Comparison of ENCODE assay signal across 8 cellular contexts in the genomic region with DNA sequence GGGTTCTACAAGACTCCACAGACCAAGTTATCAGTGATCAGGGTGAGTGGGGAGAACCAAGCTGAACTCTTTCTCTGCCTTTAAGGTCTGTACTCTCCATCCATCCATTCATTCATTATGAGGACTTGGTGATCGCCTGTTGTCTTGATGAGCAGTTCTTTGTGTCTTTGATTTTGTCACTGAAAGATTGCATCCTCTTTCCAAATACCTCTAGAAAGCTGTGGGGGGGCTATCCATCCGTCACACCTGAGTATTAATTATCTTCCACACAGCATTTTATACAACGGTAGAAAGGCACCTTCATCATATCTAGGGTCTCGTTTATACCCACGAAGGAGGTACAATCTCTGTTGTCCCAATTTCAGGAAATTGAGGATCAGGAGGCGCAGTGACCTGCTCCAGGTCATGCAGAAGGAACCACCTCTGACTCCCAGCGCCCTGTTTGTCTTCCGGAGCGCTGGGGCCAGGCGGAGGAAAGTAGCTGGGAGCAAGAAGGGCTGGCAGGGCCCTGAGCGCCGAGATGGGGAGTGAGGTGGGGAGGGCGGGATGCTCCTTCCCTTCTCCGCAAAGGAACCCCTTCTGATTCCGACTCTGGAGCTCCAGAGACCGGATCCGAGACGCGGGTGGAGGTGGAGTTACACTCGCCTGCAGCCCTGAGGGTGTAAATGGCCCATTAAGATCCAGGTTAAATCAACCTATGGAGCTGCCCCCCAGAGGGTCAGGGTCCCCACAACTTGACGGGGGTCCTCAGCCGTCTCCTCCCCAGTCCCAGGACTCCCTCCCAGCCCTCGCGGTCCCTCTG. TPM values are rescaled to one million over a fixed set of nuclear protein-coding genes. Genes with fewer than 3 reads are reported as not detected.
DNase-seq lines count a peak whose midpoint lies in the region; ATAC-seq and TF ChIP-seq lines count a peak whose summit lies in the region.

No MANE protein-coding gene starts in this region.

- ATAC-seq in GM21360 (IDR thresholded peaks at IDR 0.05; ENCODE audit: unreplicated experiment) (peak; percentile 41), HG03571 (IDR thresholded peaks at IDR 0.05; ENCODE audit: unreplicated experiment) (peak; percentile 54)

- H3K4me3 Mint-ChIP-seq in Calu3 (ENCODE audit: low read depth, unreplicated experiment) = peak overlapping the region; percentile 88

- POLR2A ChIA-PET in RWPE1 (lab: Yijun Ruan, JAX; ENCODE audit: low non-redundant PET) = no interaction called here

- no peaks in the 10 kb centered on the region for H3K27me3 ChIP-seq in mucosa of stomach (ENCODE audit: control insufficient read depth, insufficient read depth, low read length)

- peaks cover 47% of the 10 kb centered on the region for H3K4me1 Mint-ChIP-seq in Calu3 (ENCODE audit: low read depth, unreplicated experiment)

- BruUV-seq in Calu3 (replicated peaks; lab: Mats Ljungman, UMichigan) = no TSS peak

- H3K36me3 Mint-ChIP-seq in Calu3 (ENCODE audit: insufficient read depth, unreplicated experiment) = peaks cover 21% of the 10 kb centered on the region

- TF ChIP-seq CTCF in Calu3 (IDR thresholded peaks at IDR 0.05; ENCODE audit: unreplicated experiment) (no peak), RWPE1 (conservative IDR thresholded peaks at IDR 0.05; ENCODE audit: low read depth) (no peak)

- peak overlapping the region; percentile 73 for H3K27ac Mint-ChIP-seq in Calu3 (ENCODE audit: unreplicated experiment)

- H3K27me3 Mint-ChIP-seq in Calu3 (ENCODE audit: unreplicated experiment) = no peaks in the 10 kb centered on the region

- CTCF ChIA-PET in Calu3 (lab: Charles Lee) (interaction anchor here (0.5 kb wide), 1 partner anchor 360 kb away, joined by 5 read pairs; no protein-coding TSS in a partner anchor), RWPE1 (lab: Yijun Ruan, JAX) (interaction anchor here (0.8 to 1.9 kb wide), 3 partner anchors 13 to 118 kb away, joined by 3 to 4 read pairs (median 3); no protein-coding TSS in a partner anchor)

- intact Hi-C loops in Calu3 (cut with micrococcal nuclease; ENCODE audit: unreplicated experiment) = no loop called here

- peak overlapping the region; percentile 23 for H3K4me3 ChIP-seq in mucosa of stomach (ENCODE audit: low read length)

- peaks cover 24% of the 10 kb centered on the region for H3K4me1 ChIP-seq in mucosa of stomach (ENCODE audit: control insufficient read depth, insufficient read depth, low read length)

- no peak overlapping the region for H3K27ac ChIP-seq in RWPE1

- no peaks in the 10 kb centered on the region for H3K36me3 ChIP-seq in mucosa of stomach (ENCODE audit: control insufficient read depth, insufficient read depth, low read length)

- DNase-seq in Calu3 = no peak
- peak; percentile 58 for DNase-seq in cerebellar cortex (ENCODE audit: low spot score)
- DNase-seq in RWPE1 (ENCODE audit: low spot score) = no peak
- no peak for DNase-seq in LoVo (ENCODE audit: low spot score)
- DNase-seq in epidermal melanocyte (ENCODE audit: insufficient read length, low spot score) = no peak

- H3K9me3 Mint-ChIP-seq in Calu3 (ENCODE audit: low read depth, unreplicated experiment) = no peaks in the 10 kb centered on the region

- H3K9me3 ChIP-seq in mucosa of stomach (ENCODE audit: control insufficient read depth, low read length) = no peaks in the 10 kb centered on the region

- peak overlapping the region; percentile 71 for H3K9ac ChIP-seq in mucosa of stomach (ENCODE audit: low read length)

RNA-seq across cellular contexts. Expression of gene ABAT, which starts 0.6 kb away (rescaled TPM):
- total RNA-seq in Calu3 (2022) = 12.6 and 14.2 TPM in 2 replicates

RNA-seq across cellular contexts. Expression of gene METTL22, which starts 52.3 kb away (rescaled TPM):
- total RNA-seq in Calu3 (2022) = 71.1 and 71.7 TPM in 2 replicates
